8 cellular contexts compared by ENCODE assay signal in the genomic region with DNA sequence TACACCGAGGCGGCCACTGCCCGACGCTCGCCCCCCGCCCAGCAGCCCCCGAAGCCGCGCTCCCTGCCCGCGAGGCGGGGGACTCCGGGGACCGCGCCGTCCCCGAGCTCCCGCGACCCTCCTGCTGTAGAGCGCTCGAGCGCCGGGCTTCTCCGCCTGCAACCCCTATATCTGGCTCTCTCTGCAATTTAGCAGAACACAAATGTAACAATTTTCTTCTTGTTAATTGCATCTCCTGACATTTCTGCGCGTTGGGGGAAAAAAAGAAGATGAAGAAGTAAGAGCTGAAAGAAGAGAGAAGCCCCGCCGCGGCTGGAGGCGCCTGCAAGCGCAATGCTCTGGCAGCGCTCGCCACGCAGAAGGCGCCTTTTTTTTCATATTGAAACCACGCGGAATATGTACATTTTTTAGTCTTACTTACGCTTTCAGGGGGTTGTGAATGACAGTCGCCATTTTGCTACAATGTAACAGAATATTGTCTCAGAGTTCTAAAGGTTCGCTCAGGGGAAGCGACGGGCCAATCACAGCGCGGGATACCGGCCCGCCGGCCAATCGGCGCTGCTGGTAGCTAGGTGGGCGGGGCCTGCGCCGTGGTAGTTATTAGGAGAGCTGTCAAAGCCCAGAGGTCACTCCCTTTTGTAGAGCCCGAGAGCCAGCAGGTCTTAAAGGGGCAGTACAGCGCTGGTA. TPM values are rescaled to one million over a fixed set of nuclear protein-coding genes. Genes with fewer than 3 reads are reported as not detected.
DNase-seq lines count a peak whose midpoint lies in the region; ATAC-seq and FAIRE-seq lines count a peak whose summit lies in the region.

A gene (minus strand): TSS at position 466 of the 687 bp plus-strand sequence. CDS start 13 bp downstream, at position 453.

- CTCF ChIA-PET in activated naive CD4-positive, alpha-beta T cell treated with anti-CD3 and anti-CD28 coated beads, Interleukin-2, amount 10 ng/mL, durations not matched to agents 7 days and 5 days (lab: Charles Lee): interaction anchor here (1.2 to 2.7 kb wide), 3 partner anchors 10 to 379 kb away, joined by 5 to 17 read pairs (median 11); no protein-coding TSS in a partner anchor

- peaks cover 4% of the 10 kb centered on the region for H3K36me3 Mint-ChIP-seq in activated naive CD4-positive, alpha-beta T cell treated with anti-CD3 and anti-CD28 coated beads, Interleukin-2, amount 10 ng/mL, durations not matched to agents 7 days and 5 days

- H3K27me3 Mint-ChIP-seq in activated naive CD4-positive, alpha-beta T cell treated with anti-CD3 and anti-CD28 coated beads, Interleukin-2, amount 10 ng/mL, durations not matched to agents 7 days and 5 days: peaks cover 85% of the 10 kb centered on the region

- H3K4me3 Mint-ChIP-seq in activated naive CD4-positive, alpha-beta T cell treated with anti-CD3 and anti-CD28 coated beads, Interleukin-2, amount 10 ng/mL, durations not matched to agents 7 days and 5 days: peak within 1 kb of the TSS; percentile 87

- peaks cover 26% of the 10 kb centered on the region for H3K4me1 Mint-ChIP-seq in activated naive CD4-positive, alpha-beta T cell treated with anti-CD3 and anti-CD28 coated beads, Interleukin-2, amount 10 ng/mL, durations not matched to agents 7 days and 5 days

- peak; percentile 98 for ATAC-seq in HG02571 (IDR thresholded peaks at IDR 0.05; ENCODE audit: unreplicated experiment)

- peak; percentile 96 for FAIRE-seq in G401.6 (lab: Jason Lieb, UNC)

- H3K9me3 Mint-ChIP-seq in activated naive CD4-positive, alpha-beta T cell treated with anti-CD3 and anti-CD28 coated beads, Interleukin-2, amount 10 ng/mL, durations not matched to agents 7 days and 5 days: no peaks in the 10 kb centered on the region

- DNase-seq in NAMALWA (ENCODE audit: low spot score) (peak; percentile 83), SK-N-DZ (ENCODE audit: low spot score) (peak; percentile 89), globus pallidus (ENCODE audit: low spot score) (peak; percentile 97), non-pigmented ciliary epithelial cell (ENCODE audit: low read depth) (peak; percentile 83), substantia nigra (lab: John Stamatoyannopoulos, UW) (peak; percentile 80 to 99 (median 94))
- peak; percentile 97 for DNase-seq in activated naive CD4-positive, alpha-beta T cell treated with anti-CD3 and anti-CD28 coated beads, Interleukin-2, amount 10 ng/mL, durations not matched to agents 7 days and 5 days

- peak within 1 kb of the TSS; percentile 78 for H3K27ac Mint-ChIP-seq in activated naive CD4-positive, alpha-beta T cell treated with anti-CD3 and anti-CD28 coated beads, Interleukin-2, amount 10 ng/mL, durations not matched to agents 7 days and 5 days

- H3K27ac ChIP-seq in substantia nigra (ENCODE audit: low read depth, low read length, poor library complexity, severe bottlenecking): peak within 1 kb of the TSS; percentile 52

RNA-seq across cellular contexts. Expression of the gene that starts here (rescaled TPM):
- 0.08 and 0.36 TPM in 2 replicates for polyA plus RNA-seq in SK-N-DZ (2014; cell fraction: cytosol; rRNA removed)
- polyA plus RNA-seq in SK-N-DZ (2014; cell fraction: nucleus; rRNA removed): 0.95 and 6.7 TPM in 2 replicates

Comparison
In these comparisons a context has a peak if more than half of its experiments do, and no peak if none do; other contexts are left out.
1. Peak in every context shown above with its lines: DNase-seq, ATAC-seq and H3K27ac ChIP-seq.